ENCODE assay signal across 8 cellular contexts in genomic region chr13:21176982-21177284, GRCh38. TPM values are rescaled to one million over a fixed set of nuclear protein-coding genes. Genes with fewer than 3 reads are reported as not detected.
DNase-seq lines count a peak whose midpoint lies in the region; ATAC-seq and TF ChIP-seq lines count a peak whose summit lies in the region.

No MANE protein-coding gene starts in this region.

- H3K4me1 ChIP-seq in BLaER1 treated with 17β-estradiol and CSF1 and Interleukin-3, amounts not matched to agents 10 nM and 100 nM = peaks cover 22 to 30% (median 25%) of the 10 kb centered on the region in 10 experiments
- peaks cover 8% of the 10 kb centered on the region for H3K4me1 ChIP-seq in testis

- no peak for TF ChIP-seq POLR2A in testis (IDR thresholded peaks at IDR 0.05)

- no peak for TF ChIP-seq CTCF in testis (IDR thresholded peaks at IDR 0.05)
- no peak for TF ChIP-seq CTCF in omental fat pad (IDR thresholded peaks at IDR 0.05)

- no peaks in the 10 kb centered on the region for H3K9me3 ChIP-seq in BLaER1 treated with 17β-estradiol and CSF1 and Interleukin-3, amounts not matched to agents 10 nM and 100 nM (replicated peaks in 1 of 11)
- no peaks in the 10 kb centered on the region for H3K9me3 ChIP-seq in testis

- H3K27me3 ChIP-seq in BLaER1 treated with 17β-estradiol and CSF1 and Interleukin-3, amounts not matched to agents 10 nM and 100 nM = no peaks in the 10 kb centered on the region
- H3K27me3 ChIP-seq in testis = no peaks in the 10 kb centered on the region

- intact Hi-C loops in testis (cut with DNase I; ENCODE audit: low total_unique reads) = no loop called here

- peak overlapping the region; percentile 84 to 95 (median 93) for H3K9ac ChIP-seq in BLaER1 treated with 17β-estradiol and CSF1 and Interleukin-3, amounts not matched to agents 10 nM and 100 nM

- H3K27ac ChIP-seq in BLaER1 treated with 17β-estradiol and CSF1 and Interleukin-3, amounts not matched to agents 10 nM and 100 nM = peak overlapping the region; percentile 80 to 95 (median 91)
- H3K27ac ChIP-seq in angular gyrus (ENCODE audit: low read depth, low read length) = peak overlapping the region; percentile 88
- peak overlapping the region; percentile 80 to 90 for H3K27ac ChIP-seq in testis

- peaks cover 0 to 29% (median 17%) of the 10 kb centered on the region in 11 experiments; a peak in 13 of 22 replicates for H3K36me3 ChIP-seq in BLaER1 treated with 17β-estradiol and CSF1 and Interleukin-3, amounts not matched to agents 10 nM and 100 nM
- no peaks in the 10 kb centered on the region for H3K36me3 ChIP-seq in testis (ENCODE audit: low read depth, missing control alignments)

- no peak for DNase-seq in left lobe of liver (ENCODE audit: low spot score)
- DNase-seq in testis = no peak
- DNase-seq in omental fat pad (ENCODE audit: low spot score) = no peak
- no peak for DNase-seq in effector CD4-positive, alpha-beta T cell

- peak; percentile 24 for ATAC-seq in GM19395 (IDR thresholded peaks at IDR 0.05; ENCODE audit: unreplicated experiment)
- ATAC-seq in HG03439 (IDR thresholded peaks at IDR 0.05; ENCODE audit: unreplicated experiment) = peak; percentile 19
- ATAC-seq in left lobe of liver = peak; percentile 61
- ATAC-seq in omental fat pad (ENCODE audit: low FRiP score) = no peak

- peaks cover 0 to 9% (median 0%) of the 10 kb centered on the region in 11 experiments; a peak in 4 of 22 replicates for H4K20me1 ChIP-seq in BLaER1 treated with 17β-estradiol and CSF1 and Interleukin-3, amounts not matched to agents 10 nM and 100 nM

- peak overlapping the region; percentile 75 to 97 (median 88) for H3K4me2 ChIP-seq in BLaER1 treated with 17β-estradiol and CSF1 and Interleukin-3, amounts not matched to agents 10 nM and 100 nM

- H3K4me3 ChIP-seq in BLaER1 treated with 17β-estradiol and CSF1 and Interleukin-3, amounts not matched to agents 10 nM and 100 nM = peak overlapping the region; percentile 68 to 86 (median 82)
- H3K4me3 ChIP-seq in testis = peak overlapping the region; percentile 81 to 89

- 0 to 2% methylated on average over 11 to 26 of the region's 26 CpGs for WGBS in testis, 2 donors

RNA-seq across cellular contexts. Expression of gene MRPL57, which starts 0.5 kb away (rescaled TPM):
- total RNA-seq in left lobe of liver = 12.3 TPM
- 10 to 100 TPM; 36.8 to 41.2 TPM for total RNA-seq in testis
- 18.9 TPM for polyA plus RNA-seq in testis (ENCODE audit: insufficient read depth, low read depth, low replicate concordance)
- total RNA-seq in omental fat pad = 10 to 100 TPM; 19.1 to 29.2 (median 24.7) TPM

RNA-seq across cellular contexts. Expression of gene SKA3, which starts 0.6 kb away (rescaled TPM):
- 0.18 TPM for total RNA-seq in left lobe of liver
- 1 to 10 TPM; 8.1 to 8.7 TPM for total RNA-seq in testis
- 11.7 TPM for polyA plus RNA-seq in testis (ENCODE audit: insufficient read depth, low read depth, low replicate concordance)
- total RNA-seq in omental fat pad = 1 to 10 TPM in 2 of 4 donors, under 1 TPM in 1, not detected in 1; 0.96 to 1.9 (median 1.1) TPM

RNA-seq across cellular contexts. Expression of gene SAP18, which starts 37.0 kb away (rescaled TPM):
- 86.3 TPM for total RNA-seq in left lobe of liver
- 10 to 100 TPM; 91.6 to 93.7 TPM for total RNA-seq in testis
- polyA plus RNA-seq in testis (ENCODE audit: insufficient read depth, low read depth, low replicate concordance) = 363 TPM
- total RNA-seq in omental fat pad = 10 to 100 TPM; 42.9 to 52.5 (median 48.2) TPM
